1 cellular context compared by ENCODE assay signal in genomic region chr7:2032030-2032875, GRCh38.
TF ChIP-seq lines count a peak whose summit lies in the region.

No MANE protein-coding gene starts in this region.

TF ChIP-seq in GM23338, 12 proteins besides CTCF, POLR2A, EP300 and RAD21 (continued from another document):
- TF ChIP-seq, protein P1, sequence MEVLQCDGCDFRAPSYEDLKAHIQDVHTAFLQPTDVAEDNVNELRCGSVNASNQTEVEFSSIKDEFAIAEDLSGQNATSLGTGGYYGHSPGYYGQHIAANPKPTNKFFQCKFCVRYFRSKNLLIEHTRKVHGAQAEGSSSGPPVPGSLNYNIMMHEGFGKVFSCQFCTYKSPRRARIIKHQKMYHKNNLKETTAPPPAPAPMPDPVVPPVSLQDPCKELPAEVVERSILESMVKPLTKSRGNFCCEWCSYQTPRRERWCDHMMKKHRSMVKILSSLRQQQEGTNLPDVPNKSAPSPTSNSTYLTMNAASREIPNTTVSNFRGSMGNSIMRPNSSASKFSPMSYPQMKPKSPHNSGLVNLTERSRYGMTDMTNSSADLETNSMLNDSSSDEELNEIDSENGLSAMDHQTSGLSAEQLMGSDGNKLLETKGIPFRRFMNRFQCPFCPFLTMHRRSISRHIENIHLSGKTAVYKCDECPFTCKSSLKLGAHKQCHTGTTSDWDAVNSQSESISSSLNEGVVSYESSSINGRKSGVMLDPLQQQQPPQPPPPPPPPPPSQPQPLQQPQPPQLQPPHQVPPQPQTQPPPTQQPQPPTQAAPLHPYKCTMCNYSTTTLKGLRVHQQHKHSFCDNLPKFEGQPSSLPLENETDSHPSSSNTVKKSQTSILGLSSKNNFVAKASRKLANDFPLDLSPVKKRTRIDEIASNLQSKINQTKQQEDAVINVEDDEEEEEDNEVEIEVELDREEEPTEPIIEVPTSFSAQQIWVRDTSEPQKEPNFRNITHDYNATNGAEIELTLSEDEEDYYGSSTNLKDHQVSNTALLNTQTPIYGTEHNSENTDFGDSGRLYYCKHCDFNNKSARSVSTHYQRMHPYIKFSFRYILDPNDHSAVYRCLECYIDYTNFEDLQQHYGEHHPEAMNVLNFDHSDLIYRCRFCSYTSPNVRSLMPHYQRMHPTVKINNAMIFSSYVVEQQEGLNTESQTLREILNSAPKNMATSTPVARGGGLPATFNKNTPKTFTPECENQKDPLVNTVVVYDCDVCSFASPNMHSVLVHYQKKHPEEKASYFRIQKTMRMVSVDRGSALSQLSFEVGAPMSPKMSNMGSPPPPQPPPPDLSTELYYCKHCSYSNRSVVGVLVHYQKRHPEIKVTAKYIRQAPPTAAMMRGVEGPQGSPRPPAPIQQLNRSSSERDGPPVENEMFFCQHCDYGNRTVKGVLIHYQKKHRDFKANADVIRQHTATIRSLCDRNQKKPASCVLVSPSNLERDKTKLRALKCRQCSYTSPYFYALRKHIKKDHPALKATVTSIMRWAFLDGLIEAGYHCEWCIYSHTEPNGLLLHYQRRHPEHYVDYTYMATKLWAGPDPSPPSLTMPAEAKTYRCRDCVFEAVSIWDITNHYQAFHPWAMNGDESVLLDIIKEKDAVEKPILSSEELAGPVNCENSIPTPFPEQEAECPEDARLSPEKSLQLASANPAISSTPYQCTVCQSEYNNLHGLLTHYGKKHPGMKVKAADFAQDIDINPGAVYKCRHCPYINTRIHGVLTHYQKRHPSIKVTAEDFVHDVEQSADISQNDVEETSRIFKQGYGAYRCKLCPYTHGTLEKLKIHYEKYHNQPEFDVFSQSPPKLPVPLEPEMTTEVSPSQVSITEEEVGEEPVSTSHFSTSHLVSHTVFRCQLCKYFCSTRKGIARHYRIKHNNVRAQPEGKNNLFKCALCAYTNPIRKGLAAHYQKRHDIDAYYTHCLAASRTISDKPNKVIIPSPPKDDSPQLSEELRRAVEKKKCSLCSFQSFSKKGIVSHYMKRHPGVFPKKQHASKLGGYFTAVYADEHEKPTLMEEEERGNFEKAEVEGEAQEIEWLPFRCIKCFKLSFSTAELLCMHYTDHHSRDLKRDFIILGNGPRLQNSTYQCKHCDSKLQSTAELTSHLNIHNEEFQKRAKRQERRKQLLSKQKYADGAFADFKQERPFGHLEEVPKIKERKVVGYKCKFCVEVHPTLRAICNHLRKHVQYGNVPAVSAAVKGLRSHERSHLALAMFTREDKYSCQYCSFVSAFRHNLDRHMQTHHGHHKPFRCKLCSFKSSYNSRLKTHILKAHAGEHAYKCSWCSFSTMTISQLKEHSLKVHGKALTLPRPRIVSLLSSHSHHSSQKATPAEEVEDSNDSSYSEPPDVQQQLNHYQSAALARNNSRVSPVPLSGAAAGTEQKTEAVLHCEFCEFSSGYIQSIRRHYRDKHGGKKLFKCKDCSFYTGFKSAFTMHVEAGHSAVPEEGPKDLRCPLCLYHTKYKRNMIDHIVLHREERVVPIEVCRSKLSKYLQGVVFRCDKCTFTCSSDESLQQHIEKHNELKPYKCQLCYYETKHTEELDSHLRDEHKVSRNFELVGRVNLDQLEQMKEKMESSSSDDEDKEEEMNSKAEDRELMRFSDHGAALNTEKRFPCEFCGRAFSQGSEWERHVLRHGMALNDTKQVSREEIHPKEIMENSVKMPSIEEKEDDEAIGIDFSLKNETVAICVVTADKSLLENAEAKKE (CRISPR knock-in tag; IDR thresholded peaks at IDR 0.05), result no peak
- TF ChIP-seq STAT1 (IDR thresholded peaks at IDR 0.05; ENCODE audit: unreplicated experiment) (no peak), NANOG (IDR thresholded peaks at IDR 0.05; ENCODE audit: borderline replicate concordance) (no peak), POLR2AphosphoS5 (IDR thresholded peaks at IDR 0.05; ENCODE audit: low read depth) (no peak), CREB1 (CRISPR knock-in tag; IDR thresholded peaks at IDR 0.05; ENCODE audit: low read depth) (no peak)
